29 cellular contexts compared by ENCODE assay signal in genomic region chr10:72389022-72389421, GRCh38. TPM values are rescaled to one million over a fixed set of nuclear protein-coding genes. Genes with fewer than 3 reads are reported as not detected.
DNase-seq lines count a peak whose midpoint lies in the region; ATAC-seq, FAIRE-seq and TF ChIP-seq lines count a peak whose summit lies in the region.
"Had no signal": no experiment of that assay in that cellular context is flagged by ENCODE, and none has a peak within 500 bp of the region (broad histone marks: within the 10 kb centered on the region; RNA-seq: fewer than 3 reads in every experiment).

No MANE protein-coding gene starts in this region.

- H3K18ac ChIP-seq in neuronal stem cell (ENCODE audit: low read length): no peak overlapping the region

- H2BK5ac ChIP-seq in neuronal stem cell (ENCODE audit: low read length): no peak overlapping the region

- POLR2A ChIA-PET in HepG2 (lab: Yijun Ruan, JAX): no interaction called here
- POLR2A ChIA-PET in K562 (lab: Yijun Ruan, JAX): no interaction called here

- H3K4me1 ChIP-seq in HepG2 (ENCODE audit: insufficient read depth, low read length) (no peaks in the 10 kb centered on the region), right lobe of liver (no peaks in the 10 kb centered on the region), K562 (replicated peaks in 1 of 2; ENCODE audit: control insufficient read depth in 2 of 2, insufficient read depth in 2 of 2, low read length in 2 of 2) (peaks cover 0 to 12% of the 10 kb centered on the region in 2 experiments; a peak in 1 of 5 replicates), neuronal stem cell (ENCODE audit: control insufficient read depth in 2 of 2, insufficient read depth in 1 of 2, low read depth in 1 of 2, low read length in 2 of 2) (peaks cover 5 to 13% of the 10 kb centered on the region in 2 donors)
- H3K4me1 ChIP-seq: BE2C, BLaER1 had no signal

- no peaks in the 10 kb centered on the region for H3K27me3 Mint-ChIP-seq in activated T-cell treated with anti-CD3 and anti-CD28 coated beads, Interleukin-2, amount 50 U/mL, for 72 hours (ENCODE audit: low read depth)
- H3K27me3 Mint-ChIP-seq: CD4-positive, alpha-beta memory T cell; CD4-positive, CD25-positive, alpha-beta regulatory T cell; CD8-positive, alpha-beta memory T cell had no signal

- FAIRE-seq in HepG2 (lab: Jason Lieb, UNC) (no peak), K562 (lab: Jason Lieb, UNC) (no peak)
- FAIRE-seq: GM12878, GM12892, GM18507, GM19239 had no signal

- no peak overlapping the region for H2AK5ac ChIP-seq in neuronal stem cell (ENCODE audit: low read depth, low read length)

- ATAC-seq in HepG2 (no peak), right lobe of liver (no peak), K562 (no peak), HG03025 (IDR thresholded peaks at IDR 0.05; ENCODE audit: low FRiP score, unreplicated experiment) (no peak), GM18873 (IDR thresholded peaks at IDR 0.05; ENCODE audit: low FRiP score, unreplicated experiment) (no peak)
- no peak for ATAC-seq in stimulated activated effector memory CD8-positive, alpha-beta T cell treated with anti-CD3 and anti-CD28 coated beads, Interleukin-12 subunit alpha, Interleukin-12 subunit beta, amount 100 ng/mL, for 72 hours
- no peak for ATAC-seq in activated T-cell treated with anti-CD3 and anti-CD28 coated beads, Interleukin-2, amount 50 U/mL, for 72 hours (replicated peaks in 1 of 2)
- ATAC-seq: GM12878 had no signal

- H3K79me1 ChIP-seq in neuronal stem cell (ENCODE audit: low read depth, low read length): peaks cover 1% of the 10 kb centered on the region

- H3K36me3 Mint-ChIP-seq in stimulated activated effector memory CD8-positive, alpha-beta T cell treated with anti-CD3 and anti-CD28 coated beads, Interleukin-12 subunit alpha, Interleukin-12 subunit beta, amount 100 ng/mL, for 72 hours: no peaks in the 10 kb centered on the region
- H3K36me3 Mint-ChIP-seq in activated T-cell treated with anti-CD3 and anti-CD28 coated beads, Interleukin-2, amount 50 U/mL, for 72 hours (ENCODE audit: insufficient read depth in 2 of 2): no peaks in the 10 kb centered on the region

- H3K14ac ChIP-seq in neuronal stem cell (ENCODE audit: low read length): no peak overlapping the region

- H3K27ac Mint-ChIP-seq in stimulated activated effector memory CD8-positive, alpha-beta T cell treated with anti-CD3 and anti-CD28 coated beads, Interleukin-12 subunit alpha, Interleukin-12 subunit beta, amount 100 ng/mL, for 72 hours: peak overlapping the region; percentile 11
- no peak overlapping the region for H3K27ac Mint-ChIP-seq in activated T-cell treated with anti-CD3 and anti-CD28 coated beads, Interleukin-2, amount 50 U/mL, for 72 hours
- H3K27ac Mint-ChIP-seq: CD14-positive monocyte; CD4-positive, alpha-beta memory T cell; CD4-positive, CD25-positive, alpha-beta regulatory T cell; CD8-positive, alpha-beta memory T cell had no signal

- H3K4me2 ChIP-seq in HepG2 (ENCODE audit: low read depth, low read length) (no peak overlapping the region), K562 (ENCODE audit: insufficient read depth, low read length) (no peak overlapping the region), neuronal stem cell (ENCODE audit: insufficient read depth, low read length, poor library complexity, severe bottlenecking) (no peak overlapping the region)
- H3K4me2 ChIP-seq: BLaER1 had no signal

- no peak overlapping the region for H3K4ac ChIP-seq in neuronal stem cell (ENCODE audit: low read length)

- peak overlapping the region; percentile 58 for H4K8ac ChIP-seq in neuronal stem cell (ENCODE audit: low read depth, low read length)

- no peak overlapping the region for H4K91ac ChIP-seq in neuronal stem cell (ENCODE audit: low read depth, low read length, poor library complexity)

- H3K27ac ChIP-seq in HepG2 (ENCODE audit: extremely low read length, insufficient read depth, low read length) (no peak overlapping the region), right lobe of liver (no peak overlapping the region), K562 (ENCODE audit: extremely low read depth, low read depth, low read length) (no peak overlapping the region), neuronal stem cell (replicated peaks; ENCODE audit: low read length) (no peak overlapping the region)
- H3K27ac ChIP-seq: 22Rv1, BLaER1 had no signal

- no peak overlapping the region for H2BK12ac ChIP-seq in neuronal stem cell (ENCODE audit: low read length)

- H3K36me3 ChIP-seq in HepG2 (replicated peaks in 1 of 2; ENCODE audit: control insufficient read depth in 1 of 2, insufficient read depth in 2 of 2, low read length in 2 of 2) (peaks cover 5 to 19% of the 10 kb centered on the region in 2 experiments; a peak in 2 of 5 replicates), right lobe of liver (peaks cover 0 to 20% (median 4%) of the 10 kb centered on the region in 4 donors), K562 (ENCODE audit: control insufficient read depth, insufficient read depth, low read length) (0 out of 3 replicates have a peak, but pooled peaks cover 2% of the 10 kb centered on the region), neuronal stem cell (replicated peaks in 1 of 2; ENCODE audit: control insufficient read depth in 2 of 2, insufficient read depth in 2 of 2, low read length in 2 of 2) (peaks cover 0 to 4% of the 10 kb centered on the region in 2 donors)
- H3K36me3 ChIP-seq: BE2C had no signal

- no TSS peak for BruUV-seq in HepG2 (replicated peaks; lab: Mats Ljungman, UMichigan)
- no TSS peak for BruUV-seq in K562 (replicated peaks; lab: Mats Ljungman, UMichigan)

- no peaks in the 10 kb centered on the region for H3K9me1 ChIP-seq in K562 (ENCODE audit: control insufficient read depth, insufficient read depth, low read length)

- H3K4me3 ChIP-seq in HepG2 (replicated peaks in 1 of 3; ENCODE audit: insufficient read depth in 1 of 3, low read depth in 2 of 3, low read length in 3 of 3): no peak overlapping the region
- H3K4me3 ChIP-seq in right lobe of liver: no peak overlapping the region
- no peak overlapping the region for H3K4me3 ChIP-seq in K562
- H3K4me3 ChIP-seq in neuronal stem cell (ENCODE audit: low read length in 2 of 2): no peak overlapping the region
- H3K4me3 ChIP-seq: BLaER1, GM12878 had no signal

- H3K79me2 ChIP-seq in HepG2 (ENCODE audit: insufficient read depth, low read length) (no peaks in the 10 kb centered on the region), K562 (ENCODE audit: control insufficient read depth, insufficient read depth, low read length) (no peaks in the 10 kb centered on the region)

- H3K9me3 Mint-ChIP-seq in stimulated activated effector memory CD8-positive, alpha-beta T cell treated with anti-CD3 and anti-CD28 coated beads, Interleukin-12 subunit alpha, Interleukin-12 subunit beta, amount 100 ng/mL, for 72 hours: no peaks in the 10 kb centered on the region
- no peaks in the 10 kb centered on the region for H3K9me3 Mint-ChIP-seq in activated T-cell treated with anti-CD3 and anti-CD28 coated beads, Interleukin-2, amount 50 U/mL, for 72 hours
- H3K9me3 Mint-ChIP-seq: CD14-positive monocyte; CD4-positive, alpha-beta memory T cell; CD4-positive, CD25-positive, alpha-beta regulatory T cell; CD8-positive, alpha-beta memory T cell had no signal

- no peak for TF ChIP-seq CTCF in HepG2 (CRISPR knock-in tag; IDR thresholded peaks at IDR 0.05)
- TF ChIP-seq CTCF in right lobe of liver (IDR thresholded peaks at IDR 0.05): no peak
- TF ChIP-seq CTCF in K562 (IDR thresholded peaks at IDR 0.05 in 2 of 3, conservative IDR thresholded peaks at IDR 0.05 in 1 of 3; ENCODE audit: insufficient read depth in 2 of 3, low read depth in 1 of 3, low read length in 3 of 3): no peak

- CTCF ChIA-PET in HepG2 (lab: Yijun Ruan, JAX; ENCODE audit: low intra/inter-chr PET ratio, low total read pairs) (no interaction called here), K562 (lab: Yijun Ruan, JAX; ENCODE audit: low intra/inter-chr PET ratio) (no interaction called here)

- TF ChIP-seq EP300 in HepG2 (IDR thresholded peaks at IDR 0.05; ENCODE audit: low read depth in 2 of 2, low read length in 2 of 2) (no peak), HepG2 (CRISPR knock-in tag; IDR thresholded peaks at IDR 0.05; ENCODE audit: borderline replicate concordance) (no peak), K562 (IDR thresholded peaks at IDR 0.05; ENCODE audit: low read length) (no peak)

- intact Hi-C loops in HepG2 (cut with micrococcal nuclease; ENCODE audit: unreplicated experiment): no loop called here
- intact Hi-C loops in right lobe of liver (cut with DNase I): no loop called here
- intact Hi-C loops in K562 (cut with micrococcal nuclease): no loop called here

- no peak for DNase-seq in HepG2 (ENCODE audit: low spot score)
- no peak for DNase-seq in right lobe of liver
- no peak for DNase-seq in K562 (ENCODE audit: extremely low read depth in 1 of 4, low spot score in 3 of 4)
- DNase-seq in neuronal stem cell (ENCODE audit: low spot score): no peak
- DNase-seq in stimulated activated effector memory CD8-positive, alpha-beta T cell treated with anti-CD3 and anti-CD28 coated beads, Interleukin-12 subunit alpha, Interleukin-12 subunit beta, amount 100 ng/mL, for 72 hours (ENCODE audit: low spot score in 2 of 2): no peak
- no peak for DNase-seq in activated T-cell treated with anti-CD3 and anti-CD28 coated beads, Interleukin-2, amount 50 U/mL, for 72 hours
- DNase-seq: ACHN; BE2C; C1 segment of cervical spinal cord; CD4-positive, alpha-beta memory T cell; CD4-positive, CD25-positive, alpha-beta regulatory T cell; CD8-positive, alpha-beta memory T cell; COR-L47; DMS 273 treated with DMSO at 0.1 percent for 48 hours; DMS153; DMS53; DMS79; DND-41; EL; GDM1 had no signal

- H2BK120ac ChIP-seq in neuronal stem cell (ENCODE audit: low read depth, low read length): no peak overlapping the region

- no peak overlapping the region for H3K4me3 Mint-ChIP-seq in stimulated activated effector memory CD8-positive, alpha-beta T cell treated with anti-CD3 and anti-CD28 coated beads, Interleukin-12 subunit alpha, Interleukin-12 subunit beta, amount 100 ng/mL, for 72 hours
- no peak overlapping the region for H3K4me3 Mint-ChIP-seq in activated T-cell treated with anti-CD3 and anti-CD28 coated beads, Interleukin-2, amount 50 U/mL, for 72 hours
- H3K4me3 Mint-ChIP-seq: CD14-positive monocyte; CD4-positive, alpha-beta memory T cell; CD4-positive, CD25-positive, alpha-beta regulatory T cell; CD8-positive, alpha-beta memory T cell had no signal

- H3K27me3 ChIP-seq in HepG2 (ENCODE audit: control insufficient read depth in 1 of 2, insufficient read depth in 2 of 2, low read length in 2 of 2) (no peaks in the 10 kb centered on the region), right lobe of liver (no peaks in the 10 kb centered on the region), K562 (ENCODE audit: control insufficient read depth in 2 of 2, insufficient read depth in 2 of 2, low read length in 2 of 2) (no peaks in the 10 kb centered on the region), neuronal stem cell (ENCODE audit: control insufficient read depth in 3 of 3, insufficient read depth in 3 of 3, low read depth in 1 of 3, low read length in 3 of 3) (no peaks in the 10 kb centered on the region)
- H3K27me3 ChIP-seq: BE2C, BLaER1 had no signal

- TF ChIP-seq RAD21 in HepG2 (CRISPR knock-in tag; IDR thresholded peaks at IDR 0.05): no peak
- TF ChIP-seq RAD21 in K562 (CRISPR knock-in tag; conservative IDR thresholded peaks at IDR 0.05 in 1 of 2, IDR thresholded peaks at IDR 0.05 in 1 of 2): no peak

- TF ChIP-seq POLR2A in HepG2 (IDR thresholded peaks at IDR 0.05; ENCODE audit: insufficient read depth in 1 of 2, low read depth in 2 of 2, low read length in 2 of 2) (no peak), right lobe of liver (IDR thresholded peaks at IDR 0.05) (no peak), K562 (conservative IDR thresholded peaks at IDR 0.05) (no peak)

- H3K4me1 Mint-ChIP-seq in stimulated activated effector memory CD8-positive, alpha-beta T cell treated with anti-CD3 and anti-CD28 coated beads, Interleukin-12 subunit alpha, Interleukin-12 subunit beta, amount 100 ng/mL, for 72 hours: no peaks in the 10 kb centered on the region
- no peaks in the 10 kb centered on the region for H3K4me1 Mint-ChIP-seq in activated T-cell treated with anti-CD3 and anti-CD28 coated beads, Interleukin-2, amount 50 U/mL, for 72 hours (ENCODE audit: low read depth)
- H3K4me1 Mint-ChIP-seq: CD4-positive, alpha-beta memory T cell; CD8-positive, alpha-beta memory T cell had no signal

- in situ Hi-C loops in HepG2 (cut with HindIII; ENCODE audit: extremely low pct_ligation_motif_present, low pct_unique_long_range_greater_than_20kb): no loop called here
- in situ Hi-C loops in K562 (cut with MboI): no loop called here

- no peaks in the 10 kb centered on the region for H3K9me3 ChIP-seq in HepG2 (ENCODE audit: low read length)
- H3K9me3 ChIP-seq in right lobe of liver: no peaks in the 10 kb centered on the region
- no peaks in the 10 kb centered on the region for H3K9me3 ChIP-seq in K562 (replicated peaks; ENCODE audit: control insufficient read depth, insufficient read depth, low read depth, low read length)
- H3K9me3 ChIP-seq in neuronal stem cell (replicated peaks in 1 of 2; ENCODE audit: control insufficient read depth in 2 of 2, insufficient read depth in 1 of 2, low read depth in 1 of 2, low read length in 2 of 2): no peaks in the 10 kb centered on the region
- H3K9me3 ChIP-seq: BE2C, BLaER1 had no signal

- H3K23ac ChIP-seq in neuronal stem cell (ENCODE audit: low read depth, low read length, poor library complexity): no peak overlapping the region

- no peak overlapping the region for H2BK15ac ChIP-seq in neuronal stem cell (ENCODE audit: low read length)

- H4K20me1 ChIP-seq in HepG2 (ENCODE audit: insufficient read depth, low read length) (no peaks in the 10 kb centered on the region), K562 (replicated peaks; ENCODE audit: control insufficient read depth, insufficient read depth, low read length) (no peaks in the 10 kb centered on the region)
- H4K20me1 ChIP-seq: BLaER1 had no signal

- no peak overlapping the region for H2AFZ ChIP-seq in HepG2 (ENCODE audit: low read length)
- H2AFZ ChIP-seq in K562 (ENCODE audit: low read depth, low read length): no peak overlapping the region
- no peak overlapping the region for H2AFZ ChIP-seq in neuronal stem cell (ENCODE audit: low read length)

- no peak overlapping the region for H3K9ac ChIP-seq in HepG2 (ENCODE audit: insufficient read depth, low read depth, low read length)
- H3K9ac ChIP-seq in K562 (ENCODE audit: insufficient read depth in 1 of 2, low read depth in 2 of 2, low read length in 2 of 2): no peak overlapping the region
- H3K9ac ChIP-seq in neuronal stem cell (ENCODE audit: low read depth, low read length, poor library complexity): no peak overlapping the region
- H3K9ac ChIP-seq: BLaER1 had no signal

- 100% methylated on average over 1 of the region's 1 CpG for WGBS in HepG2 (ENCODE audit: low lambda C conversion rate)
- 67% methylated on average over 1 of the region's 1 CpG for WGBS in right lobe of liver (ENCODE audit: insufficient coverage, low coverage, low lambda C conversion rate, missing lambda C conversion rate)
- 100% methylated on average over 1 of the region's 1 CpG for WGBS in K562 (ENCODE audit: insufficient coverage, low coverage, missing lambda C conversion rate)
- no CpG with 5 or more reads among the region's 1 CpG for WGBS in neuronal stem cell (ENCODE audit: extremely low coverage in 2 of 2, insufficient read length in 2 of 2, insufficient replicate concordance in 1 of 2), 2 donors

RNA-seq across cellular contexts. Expression of gene DNAJB12, which starts 34.3 kb away (rescaled TPM):
- total RNA-seq in HepG2 (2016; rRNA removed; fragmentation: Illumina TruSeq; extraction: Trizol): 11.4 and 18.2 TPM in 2 replicates
- 3.9 and 5.0 TPM in 2 replicates for total RNA-seq in HepG2 (2016; cell fraction: cytosol; rRNA removed; fragmentation: Illumina TruSeq; extraction: Trizol; ENCODE audit: low read depth)
- 9.2 and 19.9 TPM in 2 replicates for total RNA-seq in HepG2 (2016; cell fraction: insoluble cytoplasmic fraction; rRNA removed; fragmentation: Illumina TruSeq; extraction: Trizol)
- total RNA-seq in HepG2 (2016; cell fraction: membrane; rRNA removed; fragmentation: Illumina TruSeq; extraction: Trizol): 6.8 and 7.7 TPM in 2 replicates
- 18.8 and 22.8 TPM in 2 replicates for total RNA-seq in HepG2 (2016; cell fraction: nucleus; rRNA removed; fragmentation: Illumina TruSeq; extraction: Trizol)
- polyA plus RNA-seq in HepG2 (2011; rRNA removed): 10.8 and 13.6 TPM in 2 replicates
- polyA plus RNA-seq in HepG2 (2011; cell fraction: cytosol; rRNA removed): 8.7 and 9.8 TPM in 2 replicates
- 21.4 and 23.3 TPM in 2 replicates for polyA plus RNA-seq in HepG2 (2011; cell fraction: nucleus; rRNA removed)
- 11.6 and 13.7 TPM in 2 replicates for polyA plus RNA-seq in HepG2 (2012)
- polyA plus RNA-seq in HepG2 (2016; cell fraction: cytosol; fragmentation: Illumina TruSeq; extraction: Trizol; ENCODE audit: low read depth): 3.5 TPM in 2 replicates
- 9.6 and 12.1 TPM in 2 replicates for polyA plus RNA-seq in HepG2 (2016; cell fraction: insoluble cytoplasmic fraction; fragmentation: Illumina TruSeq; extraction: Trizol; ENCODE audit: low read depth)
- 5.2 and 5.7 TPM in 2 replicates for polyA plus RNA-seq in HepG2 (2016; cell fraction: membrane; fragmentation: Illumina TruSeq; extraction: Trizol; ENCODE audit: low read depth)
- polyA plus RNA-seq in HepG2 (2016; cell fraction: nucleus; fragmentation: Illumina TruSeq; extraction: Trizol; ENCODE audit: insufficient read depth, low read depth): 30.8 and 32.2 TPM in 2 replicates
- polyA minus RNA-seq in HepG2 (2011; rRNA and poly(A)+ RNA removed; ENCODE audit: low replicate concordance): 15.9 and 24.1 TPM in 2 replicates
- 8.8 and 8.9 TPM in 2 replicates for polyA minus RNA-seq in HepG2 (2011; cell fraction: cytosol; rRNA and poly(A)+ RNA removed)
- polyA minus RNA-seq in HepG2 (2011; cell fraction: nucleus; rRNA and poly(A)+ RNA removed): 18.4 and 18.9 TPM in 2 replicates
- total RNA-seq in right lobe of liver: 10 to 100 TPM; 16.6 to 22.1 (median 19.2) TPM
- 37.8 and 67.4 TPM in 2 replicates for total RNA-seq in K562 (2011; cell fraction: chromatin; rRNA removed; ENCODE audit: low replicate concordance)
- 41.7 and 47.7 TPM in 2 replicates for total RNA-seq in K562 (2011; cell fraction: nucleolus; rRNA removed)
- 40.8 and 49.2 TPM in 2 replicates for total RNA-seq in K562 (2011; cell fraction: nucleoplasm; rRNA removed)
- 22.1 and 30.2 TPM in 2 replicates for total RNA-seq in K562 (2014; rRNA removed)
- 12.9 and 15.1 TPM in 2 replicates for total RNA-seq in K562 (2014; rRNA removed; fragmentation: Illumina TruSeq; extraction: Trizol)
- 20.5 and 22.0 TPM in 2 replicates for total RNA-seq in K562 (2015; rRNA removed; fragmentation: Illumina TruSeq; extraction: Trizol)
- 31.0 and 31.5 TPM in 2 replicates for total RNA-seq in K562 (2021)
- 10.2 and 13.3 TPM in 2 replicates for polyA plus RNA-seq in K562 (2011; rRNA removed)
- polyA plus RNA-seq in K562 (2011; cell fraction: cytosol; rRNA removed): 12.4 and 17.8 TPM in 2 replicates
- polyA plus RNA-seq in K562 (2011; cell fraction: nucleus; rRNA removed): 27.1 and 42.9 TPM in 2 replicates
- polyA plus RNA-seq in K562 (2012): 21.6 and 29.2 TPM in 2 replicates
- 24.1 and 26.2 TPM in 2 replicates for polyA plus RNA-seq in K562 (2014; fragmentation: Illumina TruSeq; extraction: Trizol)
- 1 to 10 TPM; 3.5 to 4.7 TPM for polyA plus RNA-seq in K562 (2014; fragmentation: Nextera tagmentation; extraction: Ambion mirVana)
- polyA plus RNA-seq in K562 (2014; rRNA removed): 18.4 and 20.3 TPM in 2 replicates
- 7.6 and 8.6 TPM in 2 replicates for polyA minus RNA-seq in K562 (2011; rRNA and poly(A)+ RNA removed)
- 11.4 and 13.2 TPM in 2 replicates for polyA minus RNA-seq in K562 (2011; cell fraction: cytosol; rRNA and poly(A)+ RNA removed)
- polyA minus RNA-seq in K562 (2011; cell fraction: nucleus; rRNA and poly(A)+ RNA removed): 14.1 and 15.7 TPM in 2 replicates
- 10.8 TPM for polyA plus RNA-seq in neuronal stem cell (2013, experiment 1 of 2)
- 10.2 TPM for polyA plus RNA-seq in neuronal stem cell (2013, experiment 2 of 2)
- 10 to 100 TPM; 24.1 to 25.2 TPM for total RNA-seq in activated T-cell treated with anti-CD3 and anti-CD28 coated beads, Interleukin-2, amount 50 U/mL, for 72 hours

Comparison
In these comparisons a context has a peak if more than half of its experiments do, and no peak if none do; other contexts are left out.
1. Of the 241 proteins assayed by ChIP-seq in both HepG2 and K562: peak only in HepG2: none; only in K562: MAFG; in both: MAFF and MAFK; in neither: 238.